ENCODE assay signal across 3 cellular contexts in the genomic region with DNA sequence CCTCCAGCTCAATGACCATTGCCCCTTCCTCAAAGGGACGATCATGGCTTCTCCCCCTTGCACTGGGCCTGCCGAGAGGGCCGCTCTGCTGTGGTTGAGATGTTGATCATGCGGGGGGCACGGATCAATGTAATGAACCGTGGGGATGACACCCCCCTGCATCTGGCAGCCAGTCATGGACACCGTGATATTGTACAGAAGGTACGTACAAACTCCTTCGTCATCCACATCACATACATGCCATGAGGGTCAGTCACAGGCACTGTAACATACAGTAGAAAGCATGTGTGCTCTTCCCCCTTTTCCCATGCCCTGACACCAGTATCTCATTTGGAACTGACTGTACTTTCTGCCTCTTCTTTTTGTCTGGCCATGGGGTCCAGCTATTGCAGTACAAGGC.
TF ChIP-seq lines count a peak whose summit lies in the region.

No MANE protein-coding gene starts in this region.

TF ChIP-seq in liver, 16 proteins besides CTCF, POLR2A, EP300 and RAD21:
- TF ChIP-seq JUND (IDR thresholded peaks at IDR 0.05), result no peak
- TF ChIP-seq SP1 (IDR thresholded peaks at IDR 0.05), result no peak
- TF ChIP-seq FOXA2 (IDR thresholded peaks at IDR 0.05), result no peak
- no peak for TF ChIP-seq NR2F2 (IDR thresholded peaks at IDR 0.05)
- TF ChIP-seq HNF4A (conservative IDR thresholded peaks at IDR 0.05), result no peak
- TF ChIP-seq, protein P1, sequence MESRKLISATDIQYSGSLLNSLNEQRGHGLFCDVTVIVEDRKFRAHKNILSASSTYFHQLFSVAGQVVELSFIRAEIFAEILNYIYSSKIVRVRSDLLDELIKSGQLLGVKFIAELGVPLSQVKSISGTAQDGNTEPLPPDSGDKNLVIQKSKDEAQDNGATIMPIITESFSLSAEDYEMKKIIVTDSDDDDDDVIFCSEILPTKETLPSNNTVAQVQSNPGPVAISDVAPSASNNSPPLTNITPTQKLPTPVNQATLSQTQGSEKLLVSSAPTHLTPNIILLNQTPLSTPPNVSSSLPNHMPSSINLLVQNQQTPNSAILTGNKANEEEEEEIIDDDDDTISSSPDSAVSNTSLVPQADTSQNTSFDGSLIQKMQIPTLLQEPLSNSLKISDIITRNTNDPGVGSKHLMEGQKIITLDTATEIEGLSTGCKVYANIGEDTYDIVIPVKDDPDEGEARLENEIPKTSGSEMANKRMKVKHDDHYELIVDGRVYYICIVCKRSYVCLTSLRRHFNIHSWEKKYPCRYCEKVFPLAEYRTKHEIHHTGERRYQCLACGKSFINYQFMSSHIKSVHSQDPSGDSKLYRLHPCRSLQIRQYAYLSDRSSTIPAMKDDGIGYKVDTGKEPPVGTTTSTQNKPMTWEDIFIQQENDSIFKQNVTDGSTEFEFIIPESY (IDR thresholded peaks at IDR 0.05), result no peak
- TF ChIP-seq, protein P2, sequence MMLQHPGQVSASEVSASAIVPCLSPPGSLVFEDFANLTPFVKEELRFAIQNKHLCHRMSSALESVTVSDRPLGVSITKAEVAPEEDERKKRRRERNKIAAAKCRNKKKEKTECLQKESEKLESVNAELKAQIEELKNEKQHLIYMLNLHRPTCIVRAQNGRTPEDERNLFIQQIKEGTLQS (IDR thresholded peaks at IDR 0.05), result no peak
- TF ChIP-seq YY1 (IDR thresholded peaks at IDR 0.05), result no peak
- TF ChIP-seq, protein P3, sequence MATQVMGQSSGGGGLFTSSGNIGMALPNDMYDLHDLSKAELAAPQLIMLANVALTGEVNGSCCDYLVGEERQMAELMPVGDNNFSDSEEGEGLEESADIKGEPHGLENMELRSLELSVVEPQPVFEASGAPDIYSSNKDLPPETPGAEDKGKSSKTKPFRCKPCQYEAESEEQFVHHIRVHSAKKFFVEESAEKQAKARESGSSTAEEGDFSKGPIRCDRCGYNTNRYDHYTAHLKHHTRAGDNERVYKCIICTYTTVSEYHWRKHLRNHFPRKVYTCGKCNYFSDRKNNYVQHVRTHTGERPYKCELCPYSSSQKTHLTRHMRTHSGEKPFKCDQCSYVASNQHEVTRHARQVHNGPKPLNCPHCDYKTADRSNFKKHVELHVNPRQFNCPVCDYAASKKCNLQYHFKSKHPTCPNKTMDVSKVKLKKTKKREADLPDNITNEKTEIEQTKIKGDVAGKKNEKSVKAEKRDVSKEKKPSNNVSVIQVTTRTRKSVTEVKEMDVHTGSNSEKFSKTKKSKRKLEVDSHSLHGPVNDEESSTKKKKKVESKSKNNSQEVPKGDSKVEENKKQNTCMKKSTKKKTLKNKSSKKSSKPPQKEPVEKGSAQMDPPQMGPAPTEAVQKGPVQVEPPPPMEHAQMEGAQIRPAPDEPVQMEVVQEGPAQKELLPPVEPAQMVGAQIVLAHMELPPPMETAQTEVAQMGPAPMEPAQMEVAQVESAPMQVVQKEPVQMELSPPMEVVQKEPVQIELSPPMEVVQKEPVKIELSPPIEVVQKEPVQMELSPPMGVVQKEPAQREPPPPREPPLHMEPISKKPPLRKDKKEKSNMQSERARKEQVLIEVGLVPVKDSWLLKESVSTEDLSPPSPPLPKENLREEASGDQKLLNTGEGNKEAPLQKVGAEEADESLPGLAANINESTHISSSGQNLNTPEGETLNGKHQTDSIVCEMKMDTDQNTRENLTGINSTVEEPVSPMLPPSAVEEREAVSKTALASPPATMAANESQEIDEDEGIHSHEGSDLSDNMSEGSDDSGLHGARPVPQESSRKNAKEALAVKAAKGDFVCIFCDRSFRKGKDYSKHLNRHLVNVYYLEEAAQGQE (IDR thresholded peaks at IDR 0.05), result no peak
- TF ChIP-seq TAF1 (conservative IDR thresholded peaks at IDR 0.05), result no peak
- TF ChIP-seq HNF4G (IDR thresholded peaks at IDR 0.05), result no peak
- TF ChIP-seq FOXA1 (IDR thresholded peaks at IDR 0.05), result no peak
- no peak for TF ChIP-seq RXRA (IDR thresholded peaks at IDR 0.05)
- TF ChIP-seq, protein P4, sequence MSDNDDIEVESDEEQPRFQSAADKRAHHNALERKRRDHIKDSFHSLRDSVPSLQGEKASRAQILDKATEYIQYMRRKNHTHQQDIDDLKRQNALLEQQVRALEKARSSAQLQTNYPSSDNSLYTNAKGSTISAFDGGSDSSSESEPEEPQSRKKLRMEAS (IDR thresholded peaks at IDR 0.05), result no peak
- no peak for TF ChIP-seq GABPA (IDR thresholded peaks at IDR 0.05 in 1 of 2, conservative IDR thresholded peaks at IDR 0.05 in 1 of 2)
- no peak for TF ChIP-seq EGR1 (IDR thresholded peaks at IDR 0.05; ENCODE audit: low read depth in 2 of 2)

TF ChIP-seq in HepG2, 621 proteins besides CTCF, POLR2A, EP300 and RAD21:
- TF ChIP-seq WIZ (CRISPR knock-in tag; IDR thresholded peaks at IDR 0.05) (no peak), TCF12 (IDR thresholded peaks at IDR 0.05) (no peak), TCF12 (CRISPR knock-in tag; IDR thresholded peaks at IDR 0.05) (no peak), SMC3 (IDR thresholded peaks at IDR 0.05; ENCODE audit: low read length) (no peak), FOXP1 (IDR thresholded peaks at IDR 0.05) (no peak), FOXP1 (CRISPR knock-in tag; IDR thresholded peaks at IDR 0.05) (no peak), ZIK1 (CRISPR knock-in tag; IDR thresholded peaks at IDR 0.05; ENCODE audit: borderline replicate concordance, low read depth) (no peak)
- TF ChIP-seq, protein P5, sequence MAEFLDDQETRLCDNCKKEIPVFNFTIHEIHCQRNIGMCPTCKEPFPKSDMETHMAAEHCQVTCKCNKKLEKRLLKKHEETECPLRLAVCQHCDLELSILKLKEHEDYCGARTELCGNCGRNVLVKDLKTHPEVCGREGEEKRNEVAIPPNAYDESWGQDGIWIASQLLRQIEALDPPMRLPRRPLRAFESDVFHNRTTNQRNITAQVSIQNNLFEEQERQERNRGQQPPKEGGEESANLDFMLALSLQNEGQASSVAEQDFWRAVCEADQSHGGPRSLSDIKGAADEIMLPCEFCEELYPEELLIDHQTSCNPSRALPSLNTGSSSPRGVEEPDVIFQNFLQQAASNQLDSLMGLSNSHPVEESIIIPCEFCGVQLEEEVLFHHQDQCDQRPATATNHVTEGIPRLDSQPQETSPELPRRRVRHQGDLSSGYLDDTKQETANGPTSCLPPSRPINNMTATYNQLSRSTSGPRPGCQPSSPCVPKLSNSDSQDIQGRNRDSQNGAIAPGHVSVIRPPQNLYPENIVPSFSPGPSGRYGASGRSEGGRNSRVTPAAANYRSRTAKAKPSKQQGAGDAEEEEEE (CRISPR knock-in tag; IDR thresholded peaks at IDR 0.05; ENCODE audit: borderline replicate concordance), result no peak
- TF ChIP-seq, protein P6, sequence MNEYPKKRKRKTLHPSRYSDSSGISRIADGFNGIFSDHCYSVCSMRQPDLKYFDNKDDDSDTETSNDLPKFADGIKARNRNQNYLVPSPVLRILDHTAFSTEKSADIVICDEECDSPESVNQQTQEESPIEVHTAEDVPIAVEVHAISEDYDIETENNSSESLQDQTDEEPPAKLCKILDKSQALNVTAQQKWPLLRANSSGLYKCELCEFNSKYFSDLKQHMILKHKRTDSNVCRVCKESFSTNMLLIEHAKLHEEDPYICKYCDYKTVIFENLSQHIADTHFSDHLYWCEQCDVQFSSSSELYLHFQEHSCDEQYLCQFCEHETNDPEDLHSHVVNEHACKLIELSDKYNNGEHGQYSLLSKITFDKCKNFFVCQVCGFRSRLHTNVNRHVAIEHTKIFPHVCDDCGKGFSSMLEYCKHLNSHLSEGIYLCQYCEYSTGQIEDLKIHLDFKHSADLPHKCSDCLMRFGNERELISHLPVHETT (CRISPR knock-in tag; conservative IDR thresholded peaks at IDR 0.05), result no peak
- TF ChIP-seq, protein P7, sequence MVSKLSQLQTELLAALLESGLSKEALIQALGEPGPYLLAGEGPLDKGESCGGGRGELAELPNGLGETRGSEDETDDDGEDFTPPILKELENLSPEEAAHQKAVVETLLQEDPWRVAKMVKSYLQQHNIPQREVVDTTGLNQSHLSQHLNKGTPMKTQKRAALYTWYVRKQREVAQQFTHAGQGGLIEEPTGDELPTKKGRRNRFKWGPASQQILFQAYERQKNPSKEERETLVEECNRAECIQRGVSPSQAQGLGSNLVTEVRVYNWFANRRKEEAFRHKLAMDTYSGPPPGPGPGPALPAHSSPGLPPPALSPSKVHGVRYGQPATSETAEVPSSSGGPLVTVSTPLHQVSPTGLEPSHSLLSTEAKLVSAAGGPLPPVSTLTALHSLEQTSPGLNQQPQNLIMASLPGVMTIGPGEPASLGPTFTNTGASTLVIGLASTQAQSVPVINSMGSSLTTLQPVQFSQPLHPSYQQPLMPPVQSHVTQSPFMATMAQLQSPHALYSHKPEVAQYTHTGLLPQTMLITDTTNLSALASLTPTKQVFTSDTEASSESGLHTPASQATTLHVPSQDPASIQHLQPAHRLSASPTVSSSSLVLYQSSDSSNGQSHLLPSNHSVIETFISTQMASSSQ (IDR thresholded peaks at IDR 0.05; ENCODE audit: low read depth), result no peak
- TF ChIP-seq, protein P7 (CRISPR knock-in tag; IDR thresholded peaks at IDR 0.05; ENCODE audit: borderline replicate concordance), result no peak

TF ChIP-seq in HEK293T, 16 proteins besides CTCF, POLR2A, EP300 and RAD21:
- TF ChIP-seq SP1 (IDR thresholded peaks at IDR 0.05) (no peak), TARDBP (IDR thresholded peaks at IDR 0.05) (no peak), LEF1 (IDR thresholded peaks at IDR 0.05; ENCODE audit: borderline replicate concordance) (no peak), SUZ12 (IDR thresholded peaks at IDR 0.05) (no peak), FOXM1 (IDR thresholded peaks at IDR 0.05; ENCODE audit: borderline replicate concordance) (no peak), ELF4 (IDR thresholded peaks at IDR 0.05) (no peak)
